10 cellular contexts compared by ENCODE assay signal in the genomic region with DNA sequence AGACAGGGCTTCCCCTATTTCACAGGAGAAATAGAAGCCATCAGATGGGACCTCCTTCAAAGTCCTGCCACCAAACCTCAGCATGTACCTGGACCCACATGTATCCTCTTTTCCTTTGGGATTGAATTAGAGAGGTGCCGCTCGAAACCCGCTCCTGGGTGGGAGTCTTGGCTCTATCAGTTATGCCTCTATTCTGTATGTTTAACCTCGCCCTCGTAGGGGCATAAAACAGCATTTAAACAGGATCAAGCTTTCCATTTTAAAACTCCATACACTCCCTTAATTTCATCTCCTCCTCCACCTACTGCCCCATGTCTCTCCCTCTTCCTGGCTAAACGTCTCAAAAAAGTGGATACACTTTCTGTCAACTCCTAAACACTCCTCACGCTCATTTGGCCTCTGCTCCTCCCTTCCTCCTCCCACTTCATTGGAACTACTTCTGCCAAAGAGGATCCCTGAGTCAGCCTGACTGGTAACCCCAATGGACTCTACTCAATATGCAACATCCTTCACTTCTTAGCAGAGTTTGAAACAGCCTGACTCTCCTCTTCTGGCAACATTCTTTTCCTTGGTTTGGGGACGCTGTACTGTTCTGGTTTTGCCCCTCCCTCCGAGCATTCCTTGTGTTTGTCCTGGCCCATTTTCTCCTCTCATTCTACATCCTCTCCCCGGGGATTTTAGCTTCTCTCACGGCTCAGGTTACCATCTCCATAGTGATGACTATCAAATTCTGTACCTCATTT. TPM values are rescaled to one million over a fixed set of nuclear protein-coding genes. Genes with fewer than 3 reads are reported as not detected.
DNase-seq lines count a peak whose midpoint lies in the region; ATAC-seq and TF ChIP-seq lines count a peak whose summit lies in the region.
"Had no signal": no experiment of that assay in that cellular context is flagged by ENCODE, and none has a peak within 500 bp of the region (broad histone marks: within the 10 kb centered on the region; RNA-seq: fewer than 3 reads in every experiment).

No MANE protein-coding gene starts in this region.

- H2AFZ ChIP-seq in hepatocyte, result no peak overlapping the region

- H3K4me1 ChIP-seq in hepatocyte (ENCODE audit: insufficient read depth) (no peaks in the 10 kb centered on the region), prostate gland (replicated peaks) (peaks cover 4% of the 10 kb centered on the region)
- H3K4me1 ChIP-seq: tibial artery had no signal

- intact Hi-C loops in prostate gland (cut with DNase I), result no loop called here

- no peaks in the 10 kb centered on the region for H3K79me2 ChIP-seq in hepatocyte

- H3K27me3 ChIP-seq in AG04450 (ENCODE audit: control insufficient read depth, insufficient read depth, low read length), result no peaks in the 10 kb centered on the region
- H3K27me3 ChIP-seq in kidney epithelial cell (ENCODE audit: control insufficient read depth, insufficient read depth, low read length), result no peaks in the 10 kb centered on the region
- no peaks in the 10 kb centered on the region for H3K27me3 ChIP-seq in hepatocyte
- no peaks in the 10 kb centered on the region for H3K27me3 ChIP-seq in prostate gland (replicated peaks; ENCODE audit: insufficient read depth)
- H3K27me3 ChIP-seq: tibial artery had no signal

- TF ChIP-seq CTCF in AG04450 (IDR thresholded peaks at IDR 0.05; ENCODE audit: low read depth, low read length), result no peak
- no peak for TF ChIP-seq CTCF in kidney epithelial cell (IDR thresholded peaks at IDR 0.05; ENCODE audit: insufficient read depth, low read length, poor library complexity, severe bottlenecking)
- no peak for TF ChIP-seq CTCF in hepatocyte (IDR thresholded peaks at IDR 0.05; ENCODE audit: poor library complexity)
- TF ChIP-seq CTCF in prostate gland (IDR thresholded peaks at IDR 0.05), result no peak

- H3K4me3 ChIP-seq in AG04450 (ENCODE audit: low read depth, low read length) (no peak overlapping the region), kidney epithelial cell (ENCODE audit: low read depth, low read length) (no peak overlapping the region), hepatocyte (no peak overlapping the region), prostate gland (no peak overlapping the region)
- H3K4me3 ChIP-seq: tibial artery had no signal

- 65% methylated on average over 11 of the region's 11 CpGs for WGBS in hepatocyte (ENCODE audit: low lambda C conversion rate, missing lambda C conversion rate)
- 55% methylated on average over 11 of the region's 11 CpGs for WGBS in prostate gland

- no peak for TF ChIP-seq POLR2A in prostate gland (IDR thresholded peaks at IDR 0.05)

- H3K4me2 ChIP-seq in hepatocyte, result no peak overlapping the region

- H3K27ac ChIP-seq in AG04450 (ENCODE audit: low read depth, low read length), result no peak overlapping the region
- H3K27ac ChIP-seq in hepatocyte, result no peak overlapping the region
- no peak overlapping the region for H3K27ac ChIP-seq in prostate gland
- H3K27ac ChIP-seq: tibial artery had no signal

- H4K20me1 ChIP-seq in hepatocyte (ENCODE audit: insufficient read depth, poor library complexity, severe bottlenecking), result no peaks in the 10 kb centered on the region

- H3K36me3 ChIP-seq in kidney epithelial cell (ENCODE audit: control insufficient read depth, insufficient read depth, low read length) (no peaks in the 10 kb centered on the region), hepatocyte (replicated peaks; ENCODE audit: insufficient read depth, low read depth) (no peaks in the 10 kb centered on the region), prostate gland (no peaks in the 10 kb centered on the region)

- no peaks in the 10 kb centered on the region for H3K9me2 ChIP-seq in hepatocyte (replicated peaks; ENCODE audit: insufficient read depth)

- H3K9me3 ChIP-seq in AG04450 (ENCODE audit: control insufficient read depth, insufficient read depth, low read length), result no peaks in the 10 kb centered on the region
- H3K9me3 ChIP-seq in hepatocyte (ENCODE audit: low read depth), result no peaks in the 10 kb centered on the region
- H3K9me3 ChIP-seq in prostate gland, result no peaks in the 10 kb centered on the region
- H3K9me3 ChIP-seq: tibial artery had no signal

- POLR2A ChIA-PET in AG04450 (lab: Yijun Ruan, JAX), result no interaction called here

- no peak for ATAC-seq in HG03342 (IDR thresholded peaks at IDR 0.05; ENCODE audit: unreplicated experiment)

- CTCF ChIA-PET in AG04450 (lab: Charles Lee), result no interaction called here

- DNase-seq in AG04450 (ENCODE audit: low read depth, low spot score) (peak; percentile 41), HS-27A (ENCODE audit: low read depth) (peak; percentile 38), cerebellar cortex (ENCODE audit: low spot score) (peak; percentile 81), kidney epithelial cell (ENCODE audit: low read depth) (peak; percentile 16), hepatocyte (ENCODE audit: low spot score) (no peak), prostate gland (ENCODE audit: low spot score) (no peak), NCI-H146 treated with DMSO at 0.1 percent for 48 hours (lab: John Stamatoyannopoulos, UW; ENCODE audit: unreplicated experiment) (no peak)
- DNase-seq: DMS79 had no signal

RNA-seq across cellular contexts. Expression of a gene that starts 23.0 kb away (rescaled TPM):
- polyA plus RNA-seq in AG04450 (2011; rRNA removed), result 0.19 TPM in 2 replicates
- polyA minus RNA-seq in AG04450 (2011; rRNA and poly(A)+ RNA removed), result 0.37 TPM in 1 of 2 replicates, not detected in the other
- total RNA-seq in kidney epithelial cell, result 42.1 and 61.4 TPM in 2 replicates
- total RNA-seq in hepatocyte, result 3.5 and 4.5 TPM in 2 replicates
- 8.2 and 15.3 TPM in 2 replicates for polyA plus RNA-seq in hepatocyte
- total RNA-seq in prostate gland, result 10 to 100 TPM; 17.9 to 49.0 TPM

Comparison
In these comparisons a context has a peak if more than half of its experiments do, and no peak if none do; other contexts are left out.
1. DNase-seq: peak in AG04450 (single experiment), HS-27A (single experiment), cerebellar cortex (single experiment) and kidney epithelial cell (single experiment); none in hepatocyte (single experiment), prostate gland (single experiment) and NCI-H146 treated with DMSO at 0.1 percent for 48 hours (single experiment).